8 cellular contexts compared by ENCODE assay signal in genomic region chr3:136860541-136860940, GRCh38. TPM values are rescaled to one million over a fixed set of nuclear protein-coding genes. Genes with fewer than 3 reads are reported as not detected.
DNase-seq lines count a peak whose midpoint lies in the region; ATAC-seq, FAIRE-seq and TF ChIP-seq lines count a peak whose summit lies in the region.

No MANE protein-coding gene starts in this region.

- FAIRE-seq in GM12891 (lab: Jason Lieb, UNC): no peak

- H3K27me3 ChIP-seq in right lobe of liver: no peaks in the 10 kb centered on the region

- H3K4me3 ChIP-seq in AG04449 (ENCODE audit: low read depth, low read length) (peak overlapping the region; percentile 23), HEK293 (ENCODE audit: low read depth, low read length) (no peak overlapping the region), right lobe of liver (peak overlapping the region in 2 of 3 donors; percentile 88 to 90)

- DNase-seq in AG04449 (ENCODE audit: low read depth, low spot score) (no peak), right lobe of liver (no peak), GM12891 (ENCODE audit: insufficient read length, low spot score) (no peak), T1000 (lab: John Stamatoyannopoulos, UW) (no peak), NCI-H2196 treated with DMSO at 0.1 percent for 48 hours (lab: John Stamatoyannopoulos, UW; ENCODE audit: unreplicated experiment) (no peak)
- no peak for DNase-seq in activated naive CD4-positive, alpha-beta T cell treated with anti-CD3 and anti-CD28 coated beads, Interleukin-2, amount 50 U/mL, for 72 hours (ENCODE audit: low spot score in 2 of 2)

- WGBS in right lobe of liver (ENCODE audit: insufficient coverage, low coverage, low lambda C conversion rate, missing lambda C conversion rate): 64% methylated on average over 4 of the region's 4 CpGs

- TF ChIP-seq POLR2A in right lobe of liver (IDR thresholded peaks at IDR 0.05) (no peak), GM12891 (IDR thresholded peaks at IDR 0.05; ENCODE audit: low read depth, low read length) (no peak)

- TF ChIP-seq CTCF in AG04449 (IDR thresholded peaks at IDR 0.05; ENCODE audit: insufficient read depth, low read length, missing control alignments) (no peak), HEK293 (tag by site-specific recombination; IDR thresholded peaks at IDR 0.05) (no peak), right lobe of liver (IDR thresholded peaks at IDR 0.05) (no peak)

- CTCF ChIA-PET in AG04449 (lab: Yijun Ruan, JAX) (interaction anchor here (1.3 to 4.1 kb wide), 3 partner anchors 21 to 154 kb away, joined by 3 to 20 read pairs (median 11); partner anchors contain the start of gene STAG1), HEK293 (lab: Yijun Ruan, JAX) (no interaction called here)

- H3K4me1 ChIP-seq in HEK293 (ENCODE audit: control insufficient read depth, insufficient read depth, low read length) (no peaks in the 10 kb centered on the region; the same call in 1 of the 2 replicates), right lobe of liver (peaks cover 0 to 8% (median 0%) of the 10 kb centered on the region in 4 donors)

- H3K27ac ChIP-seq in HEK293 (ENCODE audit: extremely low read depth, low read depth, low read length) (no peak overlapping the region), right lobe of liver (peak overlapping the region in 1 of 3 donors; percentile 95)

- H3K36me3 ChIP-seq in HEK293 (ENCODE audit: control insufficient read depth in 2 of 2, insufficient read depth in 1 of 2, low read length in 2 of 2) (peaks cover 0 to 13% of the 10 kb centered on the region in 2 experiments; a peak in 2 of 3 replicates), right lobe of liver (no peaks in the 10 kb centered on the region)

- H3K9me3 ChIP-seq in HEK293 (ENCODE audit: control insufficient read depth, insufficient read depth, low read depth, low read length) (no peaks in the 10 kb centered on the region), right lobe of liver (no peaks in the 10 kb centered on the region)

- H3K9me3 Mint-ChIP-seq in activated naive CD4-positive, alpha-beta T cell treated with anti-CD3 and anti-CD28 coated beads, Interleukin-2, amount 50 U/mL, for 72 hours: peaks cover 0 to 4% of the 10 kb centered on the region in 2 donors

- peaks cover 25 to 40% of the 10 kb centered on the region in 2 donors for H3K36me3 Mint-ChIP-seq in activated naive CD4-positive, alpha-beta T cell treated with anti-CD3 and anti-CD28 coated beads, Interleukin-2, amount 50 U/mL, for 72 hours

- peak overlapping the region; percentile 87 to 90 for H3K27ac Mint-ChIP-seq in activated naive CD4-positive, alpha-beta T cell treated with anti-CD3 and anti-CD28 coated beads, Interleukin-2, amount 50 U/mL, for 72 hours

- POLR2A ChIA-PET in AG04449 (lab: Yijun Ruan, JAX) (interaction anchor here (0.6 to 1.8 kb wide), 3 partner anchors 8 to 1327 kb away, joined by 3 to 7 read pairs (median 3); no protein-coding TSS in a partner anchor), HEK293 (lab: Yijun Ruan, JAX) (interaction anchor here (0.7 to 2.7 kb wide), 3 partner anchors 40 to 108 kb away, joined by 5 to 41 read pairs (median 8); partner anchors contain the start of gene STAG1)

- intact Hi-C loops in right lobe of liver (cut with DNase I): no loop called here

- ATAC-seq in activated naive CD4-positive, alpha-beta T cell treated with anti-CD3 and anti-CD28 coated beads, Interleukin-2, amount 50 U/mL, for 72 hours: no peak
- ATAC-seq in right lobe of liver (no peak), HG03280 (IDR thresholded peaks at IDR 0.05; ENCODE audit: unreplicated experiment) (no peak)

TF ChIP-seq in HEK293, 187 proteins besides CTCF, POLR2A, EP300 and RAD21:
- TF ChIP-seq ZNF248 (tag by site-specific recombination; IDR thresholded peaks at IDR 0.05): no peak
- peak; percentile 17; the same call in 1 of the 2 replicates for TF ChIP-seq SP2 (tag by site-specific recombination; IDR thresholded peaks at IDR 0.05)
- no peak for TF ChIP-seq ZNF114 (tag by site-specific recombination; IDR thresholded peaks at IDR 0.05)
- TF ChIP-seq ZNF449 (tag by site-specific recombination; IDR thresholded peaks at IDR 0.05): peak; percentile 49; the same call in 1 of the 2 replicates
- 0 out of 2 replicates have a peak, but pooled peaks have one; percentile 36 for TF ChIP-seq SP7 (tag by site-specific recombination; IDR thresholded peaks at IDR 0.05)
TF ChIP-seq in HEK293: peak in this region for 3.

TF ChIP-seq in GM12891, 5 proteins besides CTCF, POLR2A, EP300 and RAD21:
- no peak for TF ChIP-seq POU2F2 (IDR thresholded peaks at IDR 0.05; ENCODE audit: low read depth, low read length)
- TF ChIP-seq PAX5 (IDR thresholded peaks at IDR 0.05; ENCODE audit: insufficient read depth, low read length, severe bottlenecking): no peak
- TF ChIP-seq TAF1 (IDR thresholded peaks at IDR 0.05; ENCODE audit: low read depth, low read length): no peak
- TF ChIP-seq SPI1 (IDR thresholded peaks at IDR 0.05; ENCODE audit: low read depth, low read length): no peak
- no peak for TF ChIP-seq POLR2AphosphoS5 (IDR thresholded peaks at IDR 0.05; ENCODE audit: low read depth, low read length)

RNA-seq across cellular contexts. Expression of gene NCK1, which starts 1.5 kb away (rescaled TPM):
- 10 to 100 TPM; 34.6 to 45.1 TPM for total RNA-seq in activated naive CD4-positive, alpha-beta T cell treated with anti-CD3 and anti-CD28 coated beads, Interleukin-2, amount 50 U/mL, for 72 hours
- total RNA-seq in right lobe of liver: 10 to 100 TPM; 21.4 to 27.0 (median 23.7) TPM
- polyA plus RNA-seq in GM12891 (2012; ENCODE audit: low read depth, missing spikeins): 14.5 TPM

RNA-seq across cellular contexts. Expression of gene SLC35G2, which starts 41.6 kb away (rescaled TPM):
- 1 to 10 TPM; 1.9 to 6.4 TPM for total RNA-seq in activated naive CD4-positive, alpha-beta T cell treated with anti-CD3 and anti-CD28 coated beads, Interleukin-2, amount 50 U/mL, for 72 hours
- 1 to 10 TPM in 3 of 6 experiments, under 1 TPM in 3; 0.51 to 2.7 (median 1.7) TPM for total RNA-seq in right lobe of liver
- polyA plus RNA-seq in GM12891 (2012; ENCODE audit: low read depth, missing spikeins): 0.44 TPM
